16 cellular contexts compared by ENCODE assay signal in the genomic region with DNA sequence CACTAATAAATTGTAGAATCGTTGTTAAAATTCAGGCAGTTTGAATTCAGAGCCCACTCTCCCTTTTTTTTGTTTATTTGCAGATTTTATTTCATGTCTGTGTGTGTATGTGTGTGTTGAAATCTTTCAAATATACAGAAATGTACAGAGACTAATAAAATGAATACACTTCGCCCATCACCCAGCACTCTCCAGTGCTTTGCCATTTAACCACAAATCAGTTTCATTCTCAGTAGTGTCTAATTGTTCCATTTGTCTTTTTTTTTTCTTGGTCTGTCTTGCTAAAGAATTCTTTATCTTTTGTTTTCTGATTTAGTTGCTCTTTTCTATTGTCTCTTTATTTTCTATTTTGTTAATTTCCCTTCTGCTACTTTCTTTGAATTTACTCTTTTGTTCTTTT.
DNase-seq lines count a peak whose midpoint lies in the region; ATAC-seq and TF ChIP-seq lines count a peak whose summit lies in the region.
"Had no signal": no experiment of that assay in that cellular context is flagged by ENCODE, and none has a peak within 500 bp of the region (broad histone marks: within the 10 kb centered on the region; RNA-seq: fewer than 3 reads in every experiment).

No MANE protein-coding gene starts in this region.

- no peak overlapping the region for H3K4me2 ChIP-seq in GM23338

- H3K27me3 Mint-ChIP-seq in activated naive CD8-positive, alpha-beta T cell treated with anti-CD3 and anti-CD28 coated beads, Interleukin-2, amount 50 U/mL, for 24 hours: no peaks in the 10 kb centered on the region
- no peaks in the 10 kb centered on the region for H3K27me3 Mint-ChIP-seq in activated naive CD8-positive, alpha-beta T cell treated with anti-CD3 and anti-CD28 coated beads for 36 hours
- H3K27me3 Mint-ChIP-seq in GM23338 (ENCODE audit: insufficient read depth, low read depth, poor library complexity): peaks cover 8% of the 10 kb centered on the region
- H3K27me3 Mint-ChIP-seq in activated T-helper 17 cell treated with anti-CD3 and anti-CD28 coated beads, Interleukin-2, amount 50 U/mL, for 72 hours: no peaks in the 10 kb centered on the region

- H2AFZ ChIP-seq in GM23338: peak overlapping the region; percentile 3; the same call in 1 of the 2 replicates

- no peak overlapping the region for H3K27ac Mint-ChIP-seq in activated naive CD8-positive, alpha-beta T cell treated with anti-CD3 and anti-CD28 coated beads, Interleukin-2, amount 50 U/mL, for 24 hours
- no peak overlapping the region for H3K27ac Mint-ChIP-seq in activated naive CD8-positive, alpha-beta T cell treated with anti-CD3 and anti-CD28 coated beads for 36 hours
- no peak overlapping the region for H3K27ac Mint-ChIP-seq in GM23338
- peak overlapping the region; percentile 36 for H3K27ac Mint-ChIP-seq in activated T-helper 17 cell treated with anti-CD3 and anti-CD28 coated beads, Interleukin-2, amount 50 U/mL, for 72 hours
- peak overlapping the region; percentile 5 for H3K27ac Mint-ChIP-seq in stimulated activated effector memory CD8-positive, alpha-beta T cell treated with anti-CD3 and anti-CD28 coated beads, Interleukin-12 subunit alpha, Interleukin-12 subunit beta, amount 100 ng/mL, for 72 hours
- H3K27ac Mint-ChIP-seq: CD4-positive, CD25-positive, alpha-beta regulatory T cell had no signal

- H4K20me1 ChIP-seq in GM23338 (replicated peaks; ENCODE audit: insufficient read depth): no peaks in the 10 kb centered on the region

- no peaks in the 10 kb centered on the region for H3K27me3 ChIP-seq in GM23338 (ENCODE audit: insufficient read depth)
- H3K27me3 ChIP-seq: BE2C had no signal

- H3K4me3 Mint-ChIP-seq in activated naive CD8-positive, alpha-beta T cell treated with anti-CD3 and anti-CD28 coated beads, Interleukin-2, amount 50 U/mL, for 24 hours: no peak overlapping the region
- no peak overlapping the region for H3K4me3 Mint-ChIP-seq in activated naive CD8-positive, alpha-beta T cell treated with anti-CD3 and anti-CD28 coated beads for 36 hours
- no peak overlapping the region for H3K4me3 Mint-ChIP-seq in GM23338
- no peak overlapping the region for H3K4me3 Mint-ChIP-seq in activated T-helper 17 cell treated with anti-CD3 and anti-CD28 coated beads, Interleukin-2, amount 50 U/mL, for 72 hours
- H3K4me3 Mint-ChIP-seq in stimulated activated effector memory CD8-positive, alpha-beta T cell treated with anti-CD3 and anti-CD28 coated beads, Interleukin-12 subunit alpha, Interleukin-12 subunit beta, amount 100 ng/mL, for 72 hours: no peak overlapping the region
- H3K4me3 Mint-ChIP-seq: CD4-positive, CD25-positive, alpha-beta regulatory T cell; CD8-positive, alpha-beta memory T cell had no signal

- no peak overlapping the region for H3K27ac ChIP-seq in GM23338 (ENCODE audit: low read depth)

- H3K36me3 ChIP-seq in GM23338 (ENCODE audit: insufficient read depth): no peaks in the 10 kb centered on the region
- H3K36me3 ChIP-seq: BE2C, HAP-1 had no signal

- H3K36me3 Mint-ChIP-seq in activated naive CD8-positive, alpha-beta T cell treated with anti-CD3 and anti-CD28 coated beads, Interleukin-2, amount 50 U/mL, for 24 hours (ENCODE audit: low read depth): no peaks in the 10 kb centered on the region
- no peaks in the 10 kb centered on the region for H3K36me3 Mint-ChIP-seq in activated naive CD8-positive, alpha-beta T cell treated with anti-CD3 and anti-CD28 coated beads for 36 hours
- H3K36me3 Mint-ChIP-seq in GM23338 (ENCODE audit: low read depth): no peaks in the 10 kb centered on the region
- no peaks in the 10 kb centered on the region for H3K36me3 Mint-ChIP-seq in activated T-helper 17 cell treated with anti-CD3 and anti-CD28 coated beads, Interleukin-2, amount 50 U/mL, for 72 hours (ENCODE audit: low read depth)
- H3K36me3 Mint-ChIP-seq in stimulated activated effector memory CD8-positive, alpha-beta T cell treated with anti-CD3 and anti-CD28 coated beads, Interleukin-12 subunit alpha, Interleukin-12 subunit beta, amount 100 ng/mL, for 72 hours: no peaks in the 10 kb centered on the region
- H3K36me3 Mint-ChIP-seq: CD4-positive, CD25-positive, alpha-beta regulatory T cell had no signal

- ATAC-seq in activated naive CD8-positive, alpha-beta T cell treated with anti-CD3 and anti-CD28 coated beads, Interleukin-2, amount 50 U/mL, for 24 hours: peak; percentile 68
- no peak for ATAC-seq in GM23338
- ATAC-seq in activated T-helper 17 cell treated with anti-CD3 and anti-CD28 coated beads, Interleukin-2, amount 50 U/mL, for 72 hours (replicated peaks): no peak
- peak; percentile 51 for ATAC-seq in stimulated activated effector memory CD8-positive, alpha-beta T cell treated with anti-CD3 and anti-CD28 coated beads, Interleukin-12 subunit alpha, Interleukin-12 subunit beta, amount 100 ng/mL, for 72 hours
- no peak for ATAC-seq in GM19395 (IDR thresholded peaks at IDR 0.05; ENCODE audit: unreplicated experiment)

- H3K4me3 ChIP-seq in GM23338: no peak overlapping the region
- H3K4me3 ChIP-seq: HAP-1 had no signal

- peaks cover 12% of the 10 kb centered on the region for H3K4me1 ChIP-seq in GM23338 (ENCODE audit: insufficient read depth)
- H3K4me1 ChIP-seq: BE2C had no signal

- no peak for DNase-seq in activated naive CD8-positive, alpha-beta T cell treated with anti-CD3 and anti-CD28 coated beads, Interleukin-2, amount 50 U/mL, for 24 hours
- no peak for DNase-seq in activated naive CD8-positive, alpha-beta T cell treated with anti-CD3 and anti-CD28 coated beads for 36 hours
- DNase-seq in GM23338 (ENCODE audit: low spot score): no peak
- no peak for DNase-seq in stimulated activated effector memory CD8-positive, alpha-beta T cell treated with anti-CD3 and anti-CD28 coated beads, Interleukin-12 subunit alpha, Interleukin-12 subunit beta, amount 100 ng/mL, for 72 hours (ENCODE audit: low spot score in 2 of 2)
- no peak for DNase-seq in effector CD8-positive, alpha-beta T cell (lab: John Stamatoyannopoulos, UW)
- DNase-seq in SIG-M5 (lab: John Stamatoyannopoulos, UW): no peak
- DNase-seq: BE2C; C1 segment of cervical spinal cord; CD8-positive, alpha-beta memory T cell; COR-L47; DMS 273 treated with DMSO at 0.1 percent for 48 hours; DMS53 had no signal

- H3K79me2 ChIP-seq in GM23338 (replicated peaks; ENCODE audit: insufficient read depth): no peaks in the 10 kb centered on the region

- peaks cover 23% of the 10 kb centered on the region for H3K4me1 Mint-ChIP-seq in activated naive CD8-positive, alpha-beta T cell treated with anti-CD3 and anti-CD28 coated beads, Interleukin-2, amount 50 U/mL, for 24 hours
- peaks cover 20% of the 10 kb centered on the region for H3K4me1 Mint-ChIP-seq in activated naive CD8-positive, alpha-beta T cell treated with anti-CD3 and anti-CD28 coated beads for 36 hours
- H3K4me1 Mint-ChIP-seq in GM23338: peaks cover 21% of the 10 kb centered on the region
- peaks cover 15% of the 10 kb centered on the region for H3K4me1 Mint-ChIP-seq in activated T-helper 17 cell treated with anti-CD3 and anti-CD28 coated beads, Interleukin-2, amount 50 U/mL, for 72 hours
- peaks cover 14% of the 10 kb centered on the region for H3K4me1 Mint-ChIP-seq in stimulated activated effector memory CD8-positive, alpha-beta T cell treated with anti-CD3 and anti-CD28 coated beads, Interleukin-12 subunit alpha, Interleukin-12 subunit beta, amount 100 ng/mL, for 72 hours

- 0 out of 2 replicates have a peak, but pooled peaks cover 3% of the 10 kb centered on the region for H3K9me2 ChIP-seq in GM23338 (ENCODE audit: insufficient read depth)

- H3F3A ChIP-seq in GM23338 (replicated peaks; ENCODE audit: low read depth): no peaks in the 10 kb centered on the region

- TF ChIP-seq CTCF in GM23338 (conservative IDR thresholded peaks at IDR 0.05; ENCODE audit: low read depth in 2 of 2): no peak

- H3K9me3 Mint-ChIP-seq in activated naive CD8-positive, alpha-beta T cell treated with anti-CD3 and anti-CD28 coated beads, Interleukin-2, amount 50 U/mL, for 24 hours: no peaks in the 10 kb centered on the region
- H3K9me3 Mint-ChIP-seq in activated naive CD8-positive, alpha-beta T cell treated with anti-CD3 and anti-CD28 coated beads for 36 hours: no peaks in the 10 kb centered on the region
- no peaks in the 10 kb centered on the region; the same call in 2 of the 3 replicates for H3K9me3 Mint-ChIP-seq in GM23338
- H3K9me3 Mint-ChIP-seq in activated T-helper 17 cell treated with anti-CD3 and anti-CD28 coated beads, Interleukin-2, amount 50 U/mL, for 72 hours: no peaks in the 10 kb centered on the region
- no peaks in the 10 kb centered on the region for H3K9me3 Mint-ChIP-seq in stimulated activated effector memory CD8-positive, alpha-beta T cell treated with anti-CD3 and anti-CD28 coated beads, Interleukin-12 subunit alpha, Interleukin-12 subunit beta, amount 100 ng/mL, for 72 hours
- H3K9me3 Mint-ChIP-seq: CD8-positive, alpha-beta memory T cell had no signal

TF ChIP-seq in GM23338, 12 proteins besides CTCF, POLR2A, EP300 and RAD21:
- TF ChIP-seq EZH2 (IDR thresholded peaks at IDR 0.05; ENCODE audit: low read depth, unreplicated experiment) (no peak), JUNB (IDR thresholded peaks at IDR 0.05; ENCODE audit: unreplicated experiment) (no peak), NANOG (IDR thresholded peaks at IDR 0.05; ENCODE audit: borderline replicate concordance) (no peak), ZNF114 (CRISPR knock-in tag; IDR thresholded peaks at IDR 0.05) (no peak)
TF ChIP-seq in GM23338: peak in this region for 0.

Comparison
In these comparisons a context has a peak if more than half of its experiments do, and no peak if none do; other contexts are left out.
1. ATAC-seq: peak in activated naive CD8-positive, alpha-beta T cell treated with anti-CD3 and anti-CD28 coated beads, Interleukin-2, amount 50 U/mL, for 24 hours (single experiment) and stimulated activated effector memory CD8-positive, alpha-beta T cell treated with anti-CD3 and anti-CD28 coated beads, Interleukin-12 subunit alpha, Interleukin-12 subunit beta, amount 100 ng/mL, for 72 hours (single experiment); none in GM23338 (single experiment), activated T-helper 17 cell treated with anti-CD3 and anti-CD28 coated beads, Interleukin-2, amount 50 U/mL, for 72 hours (single experiment) and GM19395 (single experiment).
2. H3K27ac Mint-ChIP-seq: peak in activated T-helper 17 cell treated with anti-CD3 and anti-CD28 coated beads, Interleukin-2, amount 50 U/mL, for 72 hours (single experiment) and stimulated activated effector memory CD8-positive, alpha-beta T cell treated with anti-CD3 and anti-CD28 coated beads, Interleukin-12 subunit alpha, Interleukin-12 subunit beta, amount 100 ng/mL, for 72 hours (single experiment); none in activated naive CD8-positive, alpha-beta T cell treated with anti-CD3 and anti-CD28 coated beads, Interleukin-2, amount 50 U/mL, for 24 hours (single experiment), activated naive CD8-positive, alpha-beta T cell treated with anti-CD3 and anti-CD28 coated beads for 36 hours (single experiment) and GM23338 (single experiment).